Comparison of ENCODE assay signal across 12 cellular contexts in the genomic region with DNA sequence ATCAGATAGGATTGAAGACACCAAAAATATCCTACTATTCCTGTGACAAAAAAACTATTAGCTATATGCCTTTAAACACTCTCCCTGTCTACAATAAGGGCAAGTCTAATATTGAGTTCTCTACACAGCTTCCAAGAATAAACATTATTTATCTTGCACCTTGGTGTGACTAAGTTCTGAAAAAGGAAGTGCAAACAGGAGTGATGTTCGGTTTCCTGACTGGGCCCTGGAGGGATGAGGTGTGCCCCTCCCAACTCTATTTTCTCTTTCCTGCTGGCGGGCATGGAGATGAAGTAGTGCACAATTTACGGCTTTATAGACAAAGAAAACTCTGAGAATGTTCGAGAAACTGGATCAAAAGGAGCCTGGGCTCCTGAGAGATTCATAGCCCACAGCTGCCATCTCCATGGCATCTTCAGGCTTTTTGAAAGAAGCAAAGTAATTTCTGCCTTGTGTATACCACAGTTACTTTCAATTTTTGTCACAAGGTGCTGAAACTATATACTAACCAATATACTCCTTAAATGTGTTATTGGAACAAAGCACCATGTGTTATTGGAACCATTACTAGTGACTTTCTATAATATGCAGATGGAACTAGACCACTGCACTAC. TPM values are rescaled to one million over a fixed set of nuclear protein-coding genes. Genes with fewer than 3 reads are reported as not detected.
DNase-seq lines count a peak whose midpoint lies in the region; ATAC-seq, FAIRE-seq and TF ChIP-seq lines count a peak whose summit lies in the region.
"Had no signal": no experiment of that assay in that cellular context is flagged by ENCODE, and none has a peak within 500 bp of the region (broad histone marks: within the 10 kb centered on the region; RNA-seq: fewer than 3 reads in every experiment).

No MANE protein-coding gene starts in this region.

- no peak for FAIRE-seq in GM12892 (lab: Jason Lieb, UNC)
- FAIRE-seq: keratinocyte had no signal

- H2AFZ ChIP-seq in OCI-LY3 (ENCODE audit: low read depth, low read length) = no peak overlapping the region

- no peaks in the 10 kb centered on the region for H3K27me3 ChIP-seq in OCI-LY3 (ENCODE audit: low read depth, low read length)

- peak overlapping the region; percentile 76 for H3K4me2 ChIP-seq in OCI-LY3 (ENCODE audit: low read length)

- H3K4me3 ChIP-seq in OCI-LY3 (ENCODE audit: low read length) = peak overlapping the region; percentile 50

- no peak for TF ChIP-seq POLR2A in GM12892 (IDR thresholded peaks at IDR 0.05; ENCODE audit: low read depth, low read length)

- H3K79me2 ChIP-seq in OCI-LY3 (ENCODE audit: low read length) = no peaks in the 10 kb centered on the region

- peaks cover 40% of the 10 kb centered on the region for H3K4me1 ChIP-seq in OCI-LY3 (ENCODE audit: low read length)

- no peak overlapping the region for H3K9ac ChIP-seq in OCI-LY3 (ENCODE audit: low read length)

- ATAC-seq in GM18858 (IDR thresholded peaks at IDR 0.05; ENCODE audit: unreplicated experiment) (peak; percentile 94), GM21447 (IDR thresholded peaks at IDR 0.05; ENCODE audit: unreplicated experiment) (peak; percentile 90), HG03039 (IDR thresholded peaks at IDR 0.05; ENCODE audit: unreplicated experiment) (peak; percentile 91)

- TF ChIP-seq CTCF in OCI-LY3 (IDR thresholded peaks at IDR 0.05; ENCODE audit: low read depth, low read length) = no peak

- H3K36me3 ChIP-seq in OCI-LY3 (replicated peaks; ENCODE audit: low read depth, low read length) = no peaks in the 10 kb centered on the region

- DNase-seq in putamen (ENCODE audit: low spot score) (no peak), HCEC 1CT (no peak), GM12892 (ENCODE audit: insufficient read length) (no peak), NCI-H526 (lab: John Stamatoyannopoulos, UW) (no peak)
- DNase-seq: activated CD4-positive, alpha-beta T cell treated with anti-CD3 and anti-CD28 coated beads, Interleukin-2, amount 50 U/mL, for 1 hour; activated naive CD4-positive, alpha-beta T cell treated with anti-CD3 and anti-CD28 coated beads, Interleukin-2, amount 10 ng/mL, durations not matched to agents 7 days and 5 days; NCI-H1092 treated with DMSO at 0.1 percent for 48 hours had no signal

- peak overlapping the region; percentile 62 for H3K27ac ChIP-seq in OCI-LY3 (ENCODE audit: low read length)

- H4K20me1 ChIP-seq in OCI-LY3 (ENCODE audit: insufficient read depth, low read length) = no peaks in the 10 kb centered on the region

- H3K9me3 ChIP-seq in OCI-LY3 (ENCODE audit: insufficient read depth, low read length) = no peaks in the 10 kb centered on the region

RNA-seq across cellular contexts. Expression of gene LRATD1, which starts 22.3 kb away (rescaled TPM):
- polyA plus RNA-seq in GM12892 (2012; ENCODE audit: missing spikeins) = not detected
